In genomic region chr2:85398426-85399182, GRCh38 we compare ENCODE assay signal across 26 cellular contexts. TPM values are rescaled to one million over a fixed set of nuclear protein-coding genes. Genes with fewer than 3 reads are reported as not detected.
DNase-seq lines count a peak whose midpoint lies in the region; ATAC-seq, FAIRE-seq and TF ChIP-seq lines count a peak whose summit lies in the region.
"Had no signal": no experiment of that assay in that cellular context is flagged by ENCODE, and none has a peak within 500 bp of the region (broad histone marks: within the 10 kb centered on the region; RNA-seq: fewer than 3 reads in every experiment).

No MANE protein-coding gene starts in this region.

- H2BK120ac ChIP-seq in neuronal stem cell (ENCODE audit: low read depth, low read length), result no peak overlapping the region

- H3K4ac ChIP-seq in neuronal stem cell (ENCODE audit: low read length), result no peak overlapping the region

- CTCF ChIA-PET in activated B cell treated with CpG ODN at 0.5 μM for 24 hours (lab: Charles Lee), result no interaction called here

- peak; percentile 23 for DNase-seq in activated CD4-positive, CD25-positive, alpha-beta regulatory T cell treated with anti-CD3 and anti-CD28 coated beads, Interleukin-2, amount 50 U/mL, for 72 hours
- DNase-seq in activated B cell treated with CpG ODN at 0.5 μM for 24 hours (no peak), neuronal stem cell (ENCODE audit: low spot score) (no peak), tibial artery (peak in 1 of 2 donors; percentile 58), D721Med (ENCODE audit: insufficient read length, low spot score) (no peak), kidney tubule cell (ENCODE audit: low spot score) (no peak)
- no peak for DNase-seq in activated CD4-positive, alpha-beta T cell treated with anti-CD3 and anti-CD28 coated beads, Interleukin-2, amount 10 ng/mL, durations not matched to agents 24 days and 14 days
- DNase-seq: 8988T; activated CD4-positive, alpha-beta T cell treated with anti-CD3 and anti-CD28 coated beads, Interleukin-2, amount 50 U/mL, for 4 hours; activated gamma-delta T cell; Calu3; heart right ventricle; IMR-90; left ventricle myocardium inferior; MM.1S; NCI-H1436 treated with DMSO at 0.1 percent for 48 hours; NCI-H2227 treated with DMSO at 0.1 percent for 48 hours; NCI-H748 treated with DMSO at 0.1 percent for 48 hours; SHP77 treated with DMSO at 0.1 percent for 48 hours; stimulated activated CD4-positive, alpha-beta T cell treated with anti-CD3 and anti-CD28 coated beads, Interleukin-2, amount 100 ng/mL, for 24 hours; stimulated activated naive CD4-positive, alpha-beta T cell treated with Interleukin-2 at 50 U/mL for 16 hours had no signal

- intact Hi-C loops in activated B cell treated with CpG ODN at 0.5 μM for 24 hours (cut with micrococcal nuclease), result no loop called here
- intact Hi-C loops in tibial artery (cut with DNase I; ENCODE audit: low total_unique reads), result no loop called here
- intact Hi-C loops in activated CD4-positive, alpha-beta T cell treated with anti-CD3 and anti-CD28 coated beads, Interleukin-2, amount 10 ng/mL, durations not matched to agents 24 days and 14 days (cut with micrococcal nuclease), result no loop called here

- H2BK15ac ChIP-seq in neuronal stem cell (ENCODE audit: low read length), result peak overlapping the region; percentile 26

- peak overlapping the region; percentile 66 for H2BK5ac ChIP-seq in neuronal stem cell (ENCODE audit: low read length)

- peaks cover 24% of the 10 kb centered on the region for H3K4me1 Mint-ChIP-seq in activated B cell treated with CpG ODN at 0.5 μM for 24 hours
- H3K4me1 Mint-ChIP-seq in activated CD4-positive, alpha-beta T cell treated with anti-CD3 and anti-CD28 coated beads, Interleukin-2, amount 10 ng/mL, durations not matched to agents 24 days and 14 days, result peaks cover 20% of the 10 kb centered on the region

- peak overlapping the region; percentile 71 for H3K14ac ChIP-seq in neuronal stem cell (ENCODE audit: low read length)

- H3K36me3 Mint-ChIP-seq in activated B cell treated with CpG ODN at 0.5 μM for 24 hours (ENCODE audit: low read depth), result peaks cover 82% of the 10 kb centered on the region
- peaks cover 51% of the 10 kb centered on the region for H3K36me3 Mint-ChIP-seq in activated CD4-positive, alpha-beta T cell treated with anti-CD3 and anti-CD28 coated beads, Interleukin-2, amount 10 ng/mL, durations not matched to agents 24 days and 14 days (ENCODE audit: low read depth)

- peak overlapping the region; percentile 46 for H2AK5ac ChIP-seq in neuronal stem cell (ENCODE audit: low read depth, low read length)

- H4K91ac ChIP-seq in neuronal stem cell (ENCODE audit: low read depth, low read length, poor library complexity), result no peak overlapping the region

- ATAC-seq in activated CD4-positive, CD25-positive, alpha-beta regulatory T cell treated with anti-CD3 and anti-CD28 coated beads, Interleukin-2, amount 50 U/mL, for 24 hours, result no peak
- no peak for ATAC-seq in activated B cell treated with CpG ODN at 0.5 μM for 24 hours (ENCODE audit: low read depth)

- no peaks in the 10 kb centered on the region for H3K9me3 ChIP-seq in neuronal stem cell (replicated peaks in 1 of 2; ENCODE audit: control insufficient read depth in 2 of 2, insufficient read depth in 1 of 2, low read depth in 1 of 2, low read length in 2 of 2)
- no peaks in the 10 kb centered on the region for H3K9me3 ChIP-seq in tibial artery
- H3K9me3 ChIP-seq: adrenal gland, ovary had no signal

- no peak overlapping the region for H3K27ac ChIP-seq in neuronal stem cell (replicated peaks; ENCODE audit: low read length)
- H3K27ac ChIP-seq in tibial artery, result peak overlapping the region; percentile 73 to 78
- H3K27ac ChIP-seq: adrenal gland, cardiac muscle cell, heart right ventricle, left ventricle myocardium inferior, ovary had no signal

- no peak overlapping the region for H2AFZ ChIP-seq in neuronal stem cell (ENCODE audit: low read length)

- H3K4me2 ChIP-seq in neuronal stem cell (ENCODE audit: insufficient read depth, low read length, poor library complexity, severe bottlenecking), result no peak overlapping the region

- peaks cover 2% of the 10 kb centered on the region for H3K79me1 ChIP-seq in neuronal stem cell (ENCODE audit: low read depth, low read length)

- no peak for FAIRE-seq in D721Med (lab: Jason Lieb, UNC)

- WGBS in neuronal stem cell (ENCODE audit: extremely low coverage in 2 of 2, insufficient read length in 2 of 2, insufficient replicate concordance in 1 of 2), 2 donors, result no CpG with 5 or more reads among the region's 8 CpGs

- H3K9ac ChIP-seq in neuronal stem cell (ENCODE audit: low read depth, low read length, poor library complexity), result no peak overlapping the region

- no peak for TF ChIP-seq CTCF in activated B cell treated with CpG ODN at 0.5 μM for 24 hours (IDR thresholded peaks at IDR 0.05)
- TF ChIP-seq CTCF in tibial artery (IDR thresholded peaks at IDR 0.05), result no peak
- TF ChIP-seq CTCF in D721Med (IDR thresholded peaks at IDR 0.05; ENCODE audit: insufficient read depth, missing control alignments), result no peak

- H3K4me3 Mint-ChIP-seq in activated B cell treated with CpG ODN at 0.5 μM for 24 hours, result no peak overlapping the region
- no peak overlapping the region for H3K4me3 Mint-ChIP-seq in activated CD4-positive, alpha-beta T cell treated with anti-CD3 and anti-CD28 coated beads, Interleukin-2, amount 10 ng/mL, durations not matched to agents 24 days and 14 days

- no peak overlapping the region for H2BK12ac ChIP-seq in neuronal stem cell (ENCODE audit: low read length)

- peak overlapping the region; percentile 38 for H3K18ac ChIP-seq in neuronal stem cell (ENCODE audit: low read length)

- no peaks in the 10 kb centered on the region for H3K27me3 Mint-ChIP-seq in activated B cell treated with CpG ODN at 0.5 μM for 24 hours
- H3K27me3 Mint-ChIP-seq in activated CD4-positive, alpha-beta T cell treated with anti-CD3 and anti-CD28 coated beads, Interleukin-2, amount 10 ng/mL, durations not matched to agents 24 days and 14 days, result no peaks in the 10 kb centered on the region

- peak overlapping the region; percentile 80 for H3K23ac ChIP-seq in neuronal stem cell (ENCODE audit: low read depth, low read length, poor library complexity)

- no peaks in the 10 kb centered on the region for H3K36me3 ChIP-seq in neuronal stem cell (replicated peaks in 1 of 2; ENCODE audit: control insufficient read depth in 2 of 2, insufficient read depth in 2 of 2, low read length in 2 of 2)
- peaks cover 0 to 49% (median 8%) of the 10 kb centered on the region in 3 donors for H3K36me3 ChIP-seq in tibial artery
- H3K36me3 ChIP-seq: adrenal gland, cardiac muscle cell, left ventricle myocardium inferior, ovary had no signal

- H3K4me3 ChIP-seq in neuronal stem cell (ENCODE audit: low read length in 2 of 2), result no peak overlapping the region
- H3K4me3 ChIP-seq in tibial artery, result no peak overlapping the region
- H3K4me3 ChIP-seq: adrenal gland, cardiac muscle cell, heart right ventricle, left ventricle myocardium inferior, ovary had no signal

- H3K27ac Mint-ChIP-seq in activated B cell treated with CpG ODN at 0.5 μM for 24 hours, result peak overlapping the region; percentile 22
- no peak overlapping the region for H3K27ac Mint-ChIP-seq in activated CD4-positive, alpha-beta T cell treated with anti-CD3 and anti-CD28 coated beads, Interleukin-2, amount 10 ng/mL, durations not matched to agents 24 days and 14 days

- no peak overlapping the region for H4K8ac ChIP-seq in neuronal stem cell (ENCODE audit: low read depth, low read length)

- H3K4me1 ChIP-seq in neuronal stem cell (ENCODE audit: control insufficient read depth in 2 of 2, insufficient read depth in 1 of 2, low read depth in 1 of 2, low read length in 2 of 2) (peaks cover 0 to 5% of the 10 kb centered on the region in 2 donors), tibial artery (peaks cover 0 to 51% (median 35%) of the 10 kb centered on the region in 4 donors)
- H3K4me1 ChIP-seq: left ventricle myocardium inferior had no signal

- POLR2A ChIA-PET in activated B cell treated with CpG ODN at 0.5 μM for 24 hours (lab: Charles Lee), result no interaction called here

- H3K27me3 ChIP-seq in neuronal stem cell (ENCODE audit: control insufficient read depth in 3 of 3, insufficient read depth in 3 of 3, low read depth in 1 of 3, low read length in 3 of 3) (peaks cover 0 to 2% (median 0%) of the 10 kb centered on the region in 3 experiments), tibial artery (no peaks in the 10 kb centered on the region)
- H3K27me3 ChIP-seq: adrenal gland, cardiac muscle cell, heart right ventricle, ovary had no signal

- H3K9me3 Mint-ChIP-seq in activated B cell treated with CpG ODN at 0.5 μM for 24 hours, result no peaks in the 10 kb centered on the region
- no peaks in the 10 kb centered on the region for H3K9me3 Mint-ChIP-seq in activated CD4-positive, alpha-beta T cell treated with anti-CD3 and anti-CD28 coated beads, Interleukin-2, amount 10 ng/mL, durations not matched to agents 24 days and 14 days

RNA-seq across cellular contexts. Expression of gene CAPG, which starts 11.6 kb away (rescaled TPM):
- 208 and 213 TPM in 2 replicates for total RNA-seq in activated B cell treated with CpG ODN at 0.5 μM for 24 hours
- polyA plus RNA-seq in neuronal stem cell (2013, experiment 1 of 2), result 41.7 TPM
- 42.5 TPM for polyA plus RNA-seq in neuronal stem cell (2013, experiment 2 of 2)
- 51.6 and 63.6 TPM in 2 replicates for total RNA-seq in activated CD4-positive, alpha-beta T cell treated with anti-CD3 and anti-CD28 coated beads, Interleukin-2, amount 10 ng/mL, durations not matched to agents 24 days and 14 days

RNA-seq across cellular contexts. Expression of gene SH2D6, which starts 19.9 kb away (rescaled TPM):
- total RNA-seq in activated B cell treated with CpG ODN at 0.5 μM for 24 hours, result 0.83 and 1.6 TPM in 2 replicates
- polyA plus RNA-seq in neuronal stem cell (2013, experiment 1 of 2), result 0.15 TPM
- polyA plus RNA-seq in neuronal stem cell (2013, experiment 2 of 2), result 0.15 TPM
- 0.69 and 0.96 TPM in 2 replicates for total RNA-seq in activated CD4-positive, alpha-beta T cell treated with anti-CD3 and anti-CD28 coated beads, Interleukin-2, amount 10 ng/mL, durations not matched to agents 24 days and 14 days
- total RNA-seq: cardiac muscle cell, left ventricle myocardium inferior, urinary bladder had no signal
- polyA plus RNA-seq: cardiac muscle cell had no signal

RNA-seq across cellular contexts. Expression of gene ELMOD3, which starts 44.0 kb away (rescaled TPM):
- total RNA-seq in activated B cell treated with CpG ODN at 0.5 μM for 24 hours, result 19.2 and 25.4 TPM in 2 replicates
- polyA plus RNA-seq in neuronal stem cell (2013, experiment 1 of 2), result 14.0 TPM
- polyA plus RNA-seq in neuronal stem cell (2013, experiment 2 of 2), result 13.1 TPM
- total RNA-seq in activated CD4-positive, alpha-beta T cell treated with anti-CD3 and anti-CD28 coated beads, Interleukin-2, amount 10 ng/mL, durations not matched to agents 24 days and 14 days, result 16.7 and 18.2 TPM in 2 replicates

RNA-seq across cellular contexts. Expression of gene RETSAT, which starts 44.3 kb away (rescaled TPM):
- total RNA-seq in activated B cell treated with CpG ODN at 0.5 μM for 24 hours, result 16.9 and 17.1 TPM in 2 replicates
- polyA plus RNA-seq in neuronal stem cell (2013, experiment 1 of 2), result 7.8 TPM
- 8.5 TPM for polyA plus RNA-seq in neuronal stem cell (2013, experiment 2 of 2)
- 21.0 and 25.0 TPM in 2 replicates for total RNA-seq in activated CD4-positive, alpha-beta T cell treated with anti-CD3 and anti-CD28 coated beads, Interleukin-2, amount 10 ng/mL, durations not matched to agents 24 days and 14 days
